Comparison of ENCODE assay signal across 1 cellular context in the genomic region with DNA sequence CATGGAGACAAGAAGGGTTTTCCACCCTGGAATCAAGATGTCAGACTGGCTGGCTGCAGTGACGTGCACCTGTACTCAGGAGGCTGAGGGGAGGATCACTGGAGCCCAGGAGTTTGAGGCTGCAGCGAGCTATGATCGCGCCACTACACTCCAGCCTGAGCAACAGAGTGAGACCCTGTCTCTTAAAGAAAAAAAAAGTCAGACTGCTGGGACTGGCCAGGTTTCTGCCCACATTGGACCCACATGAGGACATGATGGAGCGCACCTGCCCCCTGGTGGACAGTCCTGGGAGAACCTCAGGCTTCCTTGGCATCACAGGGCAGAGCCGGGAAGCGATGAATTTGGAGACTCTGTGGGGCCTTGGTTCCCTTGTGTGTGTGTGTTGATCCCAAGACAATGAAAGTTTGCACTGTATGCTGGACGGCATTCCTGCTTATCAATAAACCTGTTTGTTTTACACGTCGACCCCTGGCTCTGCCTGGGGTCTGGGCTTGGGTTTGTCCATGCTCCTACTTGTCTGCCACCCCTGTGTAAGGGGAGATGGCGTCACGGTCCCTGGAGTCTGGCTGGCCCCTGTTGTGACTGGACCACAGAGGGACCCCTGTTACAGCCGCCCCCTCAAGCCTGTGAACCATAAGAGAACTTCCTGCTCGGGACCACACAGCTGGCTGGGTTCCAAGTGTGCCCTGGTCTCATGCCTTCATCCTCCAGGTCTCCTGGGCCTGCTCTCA.
TF ChIP-seq lines count a peak whose summit lies in the region.

No MANE protein-coding gene starts in this region.

TF ChIP-seq in K562, 482 proteins besides CTCF, POLR2A, EP300 and RAD21 (continued from another document and continues in another):
- TF ChIP-seq ZKSCAN8 (CRISPR knock-in tag; IDR thresholded peaks at IDR 0.05) (no peak), MBD2 (IDR thresholded peaks at IDR 0.05; ENCODE audit: borderline replicate concordance, low read depth) (no peak), FOS (IDR thresholded peaks at IDR 0.05; ENCODE audit: extremely low read depth, insufficient read length) (no peak), HDAC8 (tag; IDR thresholded peaks at IDR 0.05) (no peak), JUND (IDR thresholded peaks at IDR 0.05; ENCODE audit: borderline replicate concordance, low read depth, low read length) (0 out of 2 replicates have a peak, but pooled peaks have one; percentile 37), JUND (tag; IDR thresholded peaks at IDR 0.05; ENCODE audit: borderline replicate concordance, low read depth, low read length) (peak; percentile 16; the same call in 1 of the 3 replicates), HNRNPLL (IDR thresholded peaks at IDR 0.05; ENCODE audit: low read depth, low read length, poor library complexity, severe bottlenecking) (no peak), NFIC (IDR thresholded peaks at IDR 0.05) (peak; percentile 94), CBX1 (IDR thresholded peaks at IDR 0.05; ENCODE audit: low read depth) (0 out of 2 replicates have a peak, but pooled peaks have one; percentile 30), NR2F6 (CRISPR knock-in tag; IDR thresholded peaks at IDR 0.05) (no peak), RBM39 (optimal IDR thresholded peaks at IDR 0.05; ENCODE audit: low read depth, low read length) (peak; percentile 20), IFI16 (CRISPR knock-in tag; IDR thresholded peaks at IDR 0.05) (no peak), ZNF586 (CRISPR knock-in tag; conservative IDR thresholded peaks at IDR 0.05) (no peak), THRAP3 (IDR thresholded peaks at IDR 0.05; ENCODE audit: borderline replicate concordance) (peak; percentile 79; the same call in 1 of the 2 replicates), MTA1 (IDR thresholded peaks at IDR 0.05; ENCODE audit: borderline replicate concordance) (0 out of 2 replicates have a peak, but pooled peaks have one; percentile 18), TCFL5 (CRISPR knock-in tag; conservative IDR thresholded peaks at IDR 0.05) (no peak), CSDE1 (IDR thresholded peaks at IDR 0.05) (no peak), RFX1 (IDR thresholded peaks at IDR 0.05) (no peak), HNRNPH1 (optimal IDR thresholded peaks at IDR 0.05; ENCODE audit: low read depth, low read length) (no peak), STAT5A (IDR thresholded peaks at IDR 0.05; ENCODE audit: borderline replicate concordance, low read length) (no peak), SPI1 (IDR thresholded peaks at IDR 0.05; ENCODE audit: borderline replicate concordance, low read depth, low read length) (no peak), RHOXF2B (CRISPR knock-in tag; conservative IDR thresholded peaks at IDR 0.05) (no peak), CHD2 (IDR thresholded peaks at IDR 0.05; ENCODE audit: low read depth, low read length) (peak; percentile 43), ZBTB17 (CRISPR knock-in tag; IDR thresholded peaks at IDR 0.05) (peak; percentile 71; the same call in 1 of the 2 replicates), FUS (optimal IDR thresholded peaks at IDR 0.05; ENCODE audit: low read depth, low read length) (no peak), NUFIP1 (IDR thresholded peaks at IDR 0.05; ENCODE audit: partially characterized antibody) (no peak), SRF (CRISPR knock-in tag; IDR thresholded peaks at IDR 0.05) (no peak), PYGO2 (tag; IDR thresholded peaks at IDR 0.05) (0 out of 2 replicates have a peak, but pooled peaks have one; percentile 39), SMAD3 (CRISPR knock-in tag; conservative IDR thresholded peaks at IDR 0.05) (0 out of 2 replicates have a peak, but pooled peaks have one; percentile 27), MYC (IDR thresholded peaks at IDR 0.05; ENCODE audit: low read depth, low read length) (no peak), MYC (CRISPR knock-in tag; IDR thresholded peaks at IDR 0.05; ENCODE audit: borderline replicate concordance, low read depth) (no peak), GATAD2A (IDR thresholded peaks at IDR 0.05) (no peak), CAMTA2 (CRISPR knock-in tag; conservative IDR thresholded peaks at IDR 0.05) (no peak), GABPB2 (CRISPR knock-in tag; conservative IDR thresholded peaks at IDR 0.05) (no peak), ZNF316 (IDR thresholded peaks at IDR 0.05) (no peak), ERF (CRISPR knock-in tag; IDR thresholded peaks at IDR 0.05) (0 out of 2 replicates have a peak, but pooled peaks have one; percentile 13), SREBF2 (CRISPR knock-in tag; IDR thresholded peaks at IDR 0.05) (no peak)
- TF ChIP-seq, protein P1, sequence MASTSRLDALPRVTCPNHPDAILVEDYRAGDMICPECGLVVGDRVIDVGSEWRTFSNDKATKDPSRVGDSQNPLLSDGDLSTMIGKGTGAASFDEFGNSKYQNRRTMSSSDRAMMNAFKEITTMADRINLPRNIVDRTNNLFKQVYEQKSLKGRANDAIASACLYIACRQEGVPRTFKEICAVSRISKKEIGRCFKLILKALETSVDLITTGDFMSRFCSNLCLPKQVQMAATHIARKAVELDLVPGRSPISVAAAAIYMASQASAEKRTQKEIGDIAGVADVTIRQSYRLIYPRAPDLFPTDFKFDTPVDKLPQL (IDR thresholded peaks at IDR 0.05; ENCODE audit: extremely low read depth, insufficient read length), result no peak
- TF ChIP-seq, protein P2, sequence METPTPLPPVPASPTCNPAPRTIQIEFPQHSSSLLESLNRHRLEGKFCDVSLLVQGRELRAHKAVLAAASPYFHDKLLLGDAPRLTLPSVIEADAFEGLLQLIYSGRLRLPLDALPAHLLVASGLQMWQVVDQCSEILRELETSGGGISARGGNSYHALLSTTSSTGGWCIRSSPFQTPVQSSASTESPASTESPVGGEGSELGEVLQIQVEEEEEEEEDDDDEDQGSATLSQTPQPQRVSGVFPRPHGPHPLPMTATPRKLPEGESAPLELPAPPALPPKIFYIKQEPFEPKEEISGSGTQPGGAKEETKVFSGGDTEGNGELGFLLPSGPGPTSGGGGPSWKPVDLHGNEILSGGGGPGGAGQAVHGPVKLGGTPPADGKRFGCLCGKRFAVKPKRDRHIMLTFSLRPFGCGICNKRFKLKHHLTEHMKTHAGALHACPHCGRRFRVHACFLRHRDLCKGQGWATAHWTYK (CRISPR knock-in tag; IDR thresholded peaks at IDR 0.05), result peak; percentile 63; the same call in 1 of the 2 replicates
- TF ChIP-seq, protein P3, sequence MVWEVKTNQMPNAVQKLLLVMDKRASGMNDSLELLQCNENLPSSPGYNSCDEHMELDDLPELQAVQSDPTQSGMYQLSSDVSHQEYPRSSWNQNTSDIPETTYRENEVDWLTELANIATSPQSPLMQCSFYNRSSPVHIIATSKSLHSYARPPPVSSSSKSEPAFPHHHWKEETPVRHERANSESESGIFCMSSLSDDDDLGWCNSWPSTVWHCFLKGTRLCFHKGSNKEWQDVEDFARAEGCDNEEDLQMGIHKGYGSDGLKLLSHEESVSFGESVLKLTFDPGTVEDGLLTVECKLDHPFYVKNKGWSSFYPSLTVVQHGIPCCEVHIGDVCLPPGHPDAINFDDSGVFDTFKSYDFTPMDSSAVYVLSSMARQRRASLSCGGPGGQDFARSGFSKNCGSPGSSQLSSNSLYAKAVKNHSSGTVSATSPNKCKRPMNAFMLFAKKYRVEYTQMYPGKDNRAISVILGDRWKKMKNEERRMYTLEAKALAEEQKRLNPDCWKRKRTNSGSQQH (CRISPR knock-in tag; IDR thresholded peaks at IDR 0.05), result peak; percentile 4; the same call in 1 of the 2 replicates
- TF ChIP-seq, protein P4, sequence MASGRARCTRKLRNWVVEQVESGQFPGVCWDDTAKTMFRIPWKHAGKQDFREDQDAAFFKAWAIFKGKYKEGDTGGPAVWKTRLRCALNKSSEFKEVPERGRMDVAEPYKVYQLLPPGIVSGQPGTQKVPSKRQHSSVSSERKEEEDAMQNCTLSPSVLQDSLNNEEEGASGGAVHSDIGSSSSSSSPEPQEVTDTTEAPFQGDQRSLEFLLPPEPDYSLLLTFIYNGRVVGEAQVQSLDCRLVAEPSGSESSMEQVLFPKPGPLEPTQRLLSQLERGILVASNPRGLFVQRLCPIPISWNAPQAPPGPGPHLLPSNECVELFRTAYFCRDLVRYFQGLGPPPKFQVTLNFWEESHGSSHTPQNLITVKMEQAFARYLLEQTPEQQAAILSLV (tag; IDR thresholded peaks at IDR 0.05), result no peak
- TF ChIP-seq, protein P5, sequence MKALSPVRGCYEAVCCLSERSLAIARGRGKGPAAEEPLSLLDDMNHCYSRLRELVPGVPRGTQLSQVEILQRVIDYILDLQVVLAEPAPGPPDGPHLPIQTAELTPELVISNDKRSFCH (CRISPR knock-in tag; IDR thresholded peaks at IDR 0.05), result no peak
- TF ChIP-seq, protein P5 (tag; IDR thresholded peaks at IDR 0.05), result peak; percentile 40; the same call in 1 of the 2 replicates
- TF ChIP-seq, protein P6, sequence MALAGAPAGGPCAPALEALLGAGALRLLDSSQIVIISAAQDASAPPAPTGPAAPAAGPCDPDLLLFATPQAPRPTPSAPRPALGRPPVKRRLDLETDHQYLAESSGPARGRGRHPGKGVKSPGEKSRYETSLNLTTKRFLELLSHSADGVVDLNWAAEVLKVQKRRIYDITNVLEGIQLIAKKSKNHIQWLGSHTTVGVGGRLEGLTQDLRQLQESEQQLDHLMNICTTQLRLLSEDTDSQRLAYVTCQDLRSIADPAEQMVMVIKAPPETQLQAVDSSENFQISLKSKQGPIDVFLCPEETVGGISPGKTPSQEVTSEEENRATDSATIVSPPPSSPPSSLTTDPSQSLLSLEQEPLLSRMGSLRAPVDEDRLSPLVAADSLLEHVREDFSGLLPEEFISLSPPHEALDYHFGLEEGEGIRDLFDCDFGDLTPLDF (CRISPR knock-in tag; IDR thresholded peaks at IDR 0.05), result no peak
- TF ChIP-seq, protein P7, sequence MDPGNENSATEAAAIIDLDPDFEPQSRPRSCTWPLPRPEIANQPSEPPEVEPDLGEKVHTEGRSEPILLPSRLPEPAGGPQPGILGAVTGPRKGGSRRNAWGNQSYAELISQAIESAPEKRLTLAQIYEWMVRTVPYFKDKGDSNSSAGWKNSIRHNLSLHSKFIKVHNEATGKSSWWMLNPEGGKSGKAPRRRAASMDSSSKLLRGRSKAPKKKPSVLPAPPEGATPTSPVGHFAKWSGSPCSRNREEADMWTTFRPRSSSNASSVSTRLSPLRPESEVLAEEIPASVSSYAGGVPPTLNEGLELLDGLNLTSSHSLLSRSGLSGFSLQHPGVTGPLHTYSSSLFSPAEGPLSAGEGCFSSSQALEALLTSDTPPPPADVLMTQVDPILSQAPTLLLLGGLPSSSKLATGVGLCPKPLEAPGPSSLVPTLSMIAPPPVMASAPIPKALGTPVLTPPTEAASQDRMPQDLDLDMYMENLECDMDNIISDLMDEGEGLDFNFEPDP (CRISPR knock-in tag; IDR thresholded peaks at IDR 0.05), result peak; percentile 3; the same call in 1 of the 2 replicates
- TF ChIP-seq, protein P8, sequence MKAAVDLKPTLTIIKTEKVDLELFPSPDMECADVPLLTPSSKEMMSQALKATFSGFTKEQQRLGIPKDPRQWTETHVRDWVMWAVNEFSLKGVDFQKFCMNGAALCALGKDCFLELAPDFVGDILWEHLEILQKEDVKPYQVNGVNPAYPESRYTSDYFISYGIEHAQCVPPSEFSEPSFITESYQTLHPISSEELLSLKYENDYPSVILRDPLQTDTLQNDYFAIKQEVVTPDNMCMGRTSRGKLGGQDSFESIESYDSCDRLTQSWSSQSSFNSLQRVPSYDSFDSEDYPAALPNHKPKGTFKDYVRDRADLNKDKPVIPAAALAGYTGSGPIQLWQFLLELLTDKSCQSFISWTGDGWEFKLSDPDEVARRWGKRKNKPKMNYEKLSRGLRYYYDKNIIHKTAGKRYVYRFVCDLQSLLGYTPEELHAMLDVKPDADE (conservative IDR thresholded peaks at IDR 0.05; ENCODE audit: control insufficient read depth, low read depth, low read length), result 0 out of 2 replicates have a peak, but pooled peaks have one; percentile 22
- TF ChIP-seq, protein P9, sequence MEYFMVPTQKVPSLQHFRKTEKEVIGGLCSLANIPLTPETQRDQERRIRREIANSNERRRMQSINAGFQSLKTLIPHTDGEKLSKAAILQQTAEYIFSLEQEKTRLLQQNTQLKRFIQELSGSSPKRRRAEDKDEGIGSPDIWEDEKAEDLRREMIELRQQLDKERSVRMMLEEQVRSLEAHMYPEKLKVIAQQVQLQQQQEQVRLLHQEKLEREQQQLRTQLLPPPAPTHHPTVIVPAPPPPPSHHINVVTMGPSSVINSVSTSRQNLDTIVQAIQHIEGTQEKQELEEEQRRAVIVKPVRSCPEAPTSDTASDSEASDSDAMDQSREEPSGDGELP (CRISPR knock-in tag; IDR thresholded peaks at IDR 0.05; ENCODE audit: borderline replicate concordance), result peak; percentile 65; the same call in 1 of the 2 replicates
- TF ChIP-seq, protein P10, sequence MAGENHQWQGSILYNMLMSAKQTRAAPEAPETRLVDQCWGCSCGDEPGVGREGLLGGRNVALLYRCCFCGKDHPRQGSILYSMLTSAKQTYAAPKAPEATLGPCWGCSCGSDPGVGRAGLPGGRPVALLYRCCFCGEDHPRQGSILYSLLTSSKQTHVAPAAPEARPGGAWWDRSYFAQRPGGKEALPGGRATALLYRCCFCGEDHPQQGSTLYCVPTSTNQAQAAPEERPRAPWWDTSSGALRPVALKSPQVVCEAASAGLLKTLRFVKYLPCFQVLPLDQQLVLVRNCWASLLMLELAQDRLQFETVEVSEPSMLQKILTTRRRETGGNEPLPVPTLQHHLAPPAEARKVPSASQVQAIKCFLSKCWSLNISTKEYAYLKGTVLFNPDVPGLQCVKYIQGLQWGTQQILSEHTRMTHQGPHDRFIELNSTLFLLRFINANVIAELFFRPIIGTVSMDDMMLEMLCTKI (IDR thresholded peaks at IDR 0.05; ENCODE audit: partially characterized antibody), result no peak
- TF ChIP-seq, protein P11, sequence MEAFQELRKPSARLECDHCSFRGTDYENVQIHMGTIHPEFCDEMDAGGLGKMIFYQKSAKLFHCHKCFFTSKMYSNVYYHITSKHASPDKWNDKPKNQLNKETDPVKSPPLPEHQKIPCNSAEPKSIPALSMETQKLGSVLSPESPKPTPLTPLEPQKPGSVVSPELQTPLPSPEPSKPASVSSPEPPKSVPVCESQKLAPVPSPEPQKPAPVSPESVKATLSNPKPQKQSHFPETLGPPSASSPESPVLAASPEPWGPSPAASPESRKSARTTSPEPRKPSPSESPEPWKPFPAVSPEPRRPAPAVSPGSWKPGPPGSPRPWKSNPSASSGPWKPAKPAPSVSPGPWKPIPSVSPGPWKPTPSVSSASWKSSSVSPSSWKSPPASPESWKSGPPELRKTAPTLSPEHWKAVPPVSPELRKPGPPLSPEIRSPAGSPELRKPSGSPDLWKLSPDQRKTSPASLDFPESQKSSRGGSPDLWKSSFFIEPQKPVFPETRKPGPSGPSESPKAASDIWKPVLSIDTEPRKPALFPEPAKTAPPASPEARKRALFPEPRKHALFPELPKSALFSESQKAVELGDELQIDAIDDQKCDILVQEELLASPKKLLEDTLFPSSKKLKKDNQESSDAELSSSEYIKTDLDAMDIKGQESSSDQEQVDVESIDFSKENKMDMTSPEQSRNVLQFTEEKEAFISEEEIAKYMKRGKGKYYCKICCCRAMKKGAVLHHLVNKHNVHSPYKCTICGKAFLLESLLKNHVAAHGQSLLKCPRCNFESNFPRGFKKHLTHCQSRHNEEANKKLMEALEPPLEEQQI (IDR thresholded peaks at IDR 0.05), result no peak
- TF ChIP-seq, protein P12, sequence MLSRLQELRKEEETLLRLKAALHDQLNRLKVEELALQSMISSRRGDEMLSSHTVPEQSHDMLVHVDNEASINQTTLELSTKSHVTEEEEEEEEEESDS (CRISPR knock-in tag; IDR thresholded peaks at IDR 0.05), result no peak
